In the genomic region with DNA sequence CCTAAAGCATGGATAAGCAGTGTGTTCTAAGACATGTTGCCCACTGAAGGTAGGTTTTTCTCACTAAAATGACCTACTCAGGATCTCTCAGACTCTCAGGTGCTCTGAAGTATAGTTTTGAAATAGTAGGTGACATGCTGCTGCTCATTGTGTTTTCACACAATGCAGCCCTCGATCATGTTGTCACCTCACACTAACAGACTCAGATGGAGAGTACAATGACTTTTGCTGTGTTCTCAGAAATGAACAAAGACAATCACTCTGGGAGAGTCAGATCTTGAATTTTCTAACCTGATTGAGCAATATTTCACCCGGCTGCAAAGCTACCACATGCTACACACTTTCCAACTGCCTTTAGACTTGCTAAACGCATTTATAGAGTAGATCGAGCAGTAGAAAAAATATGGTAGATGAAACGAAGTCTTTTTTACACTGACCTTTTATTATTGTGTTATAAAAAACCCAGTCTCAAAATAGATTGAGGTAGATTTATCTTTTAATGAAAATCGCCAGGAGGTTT, we compare ENCODE assay signal across 1 cellular context.
TF ChIP-seq lines count a peak whose summit lies in the region.

No MANE protein-coding gene starts in this region.

TF ChIP-seq in GM23338, 12 proteins besides CTCF, POLR2A, EP300 and RAD21:
- TF ChIP-seq, protein P1, sequence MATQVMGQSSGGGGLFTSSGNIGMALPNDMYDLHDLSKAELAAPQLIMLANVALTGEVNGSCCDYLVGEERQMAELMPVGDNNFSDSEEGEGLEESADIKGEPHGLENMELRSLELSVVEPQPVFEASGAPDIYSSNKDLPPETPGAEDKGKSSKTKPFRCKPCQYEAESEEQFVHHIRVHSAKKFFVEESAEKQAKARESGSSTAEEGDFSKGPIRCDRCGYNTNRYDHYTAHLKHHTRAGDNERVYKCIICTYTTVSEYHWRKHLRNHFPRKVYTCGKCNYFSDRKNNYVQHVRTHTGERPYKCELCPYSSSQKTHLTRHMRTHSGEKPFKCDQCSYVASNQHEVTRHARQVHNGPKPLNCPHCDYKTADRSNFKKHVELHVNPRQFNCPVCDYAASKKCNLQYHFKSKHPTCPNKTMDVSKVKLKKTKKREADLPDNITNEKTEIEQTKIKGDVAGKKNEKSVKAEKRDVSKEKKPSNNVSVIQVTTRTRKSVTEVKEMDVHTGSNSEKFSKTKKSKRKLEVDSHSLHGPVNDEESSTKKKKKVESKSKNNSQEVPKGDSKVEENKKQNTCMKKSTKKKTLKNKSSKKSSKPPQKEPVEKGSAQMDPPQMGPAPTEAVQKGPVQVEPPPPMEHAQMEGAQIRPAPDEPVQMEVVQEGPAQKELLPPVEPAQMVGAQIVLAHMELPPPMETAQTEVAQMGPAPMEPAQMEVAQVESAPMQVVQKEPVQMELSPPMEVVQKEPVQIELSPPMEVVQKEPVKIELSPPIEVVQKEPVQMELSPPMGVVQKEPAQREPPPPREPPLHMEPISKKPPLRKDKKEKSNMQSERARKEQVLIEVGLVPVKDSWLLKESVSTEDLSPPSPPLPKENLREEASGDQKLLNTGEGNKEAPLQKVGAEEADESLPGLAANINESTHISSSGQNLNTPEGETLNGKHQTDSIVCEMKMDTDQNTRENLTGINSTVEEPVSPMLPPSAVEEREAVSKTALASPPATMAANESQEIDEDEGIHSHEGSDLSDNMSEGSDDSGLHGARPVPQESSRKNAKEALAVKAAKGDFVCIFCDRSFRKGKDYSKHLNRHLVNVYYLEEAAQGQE (IDR thresholded peaks at IDR 0.05; ENCODE audit: unreplicated experiment) = no peak
TF ChIP-seq in GM23338: peak in this region for 0.
